ENCODE assay signal across 31 cellular contexts in the genomic region with DNA sequence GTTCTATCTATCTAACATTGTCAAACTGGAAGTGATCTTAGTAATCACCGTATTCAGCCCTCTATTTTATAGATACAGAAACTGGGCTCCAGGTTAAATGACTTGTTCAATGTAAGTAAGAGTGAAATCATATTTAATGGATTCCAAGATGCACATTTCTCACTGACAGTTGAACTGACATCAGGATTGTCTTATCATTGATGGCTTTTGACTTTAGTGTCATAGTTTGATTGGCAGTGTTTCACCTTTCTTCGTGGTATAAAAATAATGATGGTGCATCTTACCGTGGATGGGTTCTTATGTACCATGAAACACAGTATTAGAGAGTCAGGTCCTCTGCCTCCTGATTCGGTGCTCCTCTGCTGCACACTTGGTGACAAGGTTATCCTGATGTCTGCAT.
"Had no signal": no experiment of that assay in that cellular context is flagged by ENCODE, and none has a peak within 500 bp of the region (broad histone marks: within the 10 kb centered on the region; RNA-seq: fewer than 3 reads in every experiment).

No MANE protein-coding gene starts in this region.

- H3K9me3 ChIP-seq: MG63 had no signal

- DNase-seq: Karpas-422, Kasumi-1, KG1, MG63, MM.1S, MV-4-11, NCI-H1048, NCI-H1092, NCI-H1092 treated with DMSO at 0.1 percent for 48 hours, NCI-H1417, NCI-H1417 treated with DMSO at 0.1 percent for 48 hours, NCI-H1436 treated with DMSO at 0.1 percent for 48 hours, NCI-H146, NCI-H1694, NCI-H1694 treated with DMSO at 0.1 percent for 48 hours, NCI-H187, NCI-H187 treated with DMSO at 0.1 percent for 48 hours, NCI-H1930, NCI-H2029, NCI-H2029 treated with DMSO at 0.1 percent for 48 hours, NCI-H2081 treated with DMSO at 0.1 percent for 48 hours, NCI-H2107, NCI-H2171, NCI-H2171 treated with DMSO at 0.1 percent for 48 hours, NCI-H2227 treated with DMSO at 0.1 percent for 48 hours, NCI-H226, NCI-H345, NCI-H446, NCI-H446 treated with DMSO at 0.1 percent for 48 hours, NCI-H510A had no signal

- H3K36me3 ChIP-seq: MG63 had no signal

- H3K4me3 ChIP-seq: MG63 had no signal

- H3K9ac ChIP-seq: KMS-11 had no signal

- H3K27me3 ChIP-seq: MG63 had no signal

- H3K27ac ChIP-seq: KMS-11 had no signal

- H3K4me2 ChIP-seq: KMS-11 had no signal
